Comparison of ENCODE assay signal across 25 cellular contexts in genomic region chr11:72746821-72747220, GRCh38. TPM values are rescaled to one million over a fixed set of nuclear protein-coding genes. Genes with fewer than 3 reads are reported as not detected.
DNase-seq lines count a peak whose midpoint lies in the region; ATAC-seq lines count a peak whose summit lies in the region.
"Had no signal": no experiment of that assay in that cellular context is flagged by ENCODE, and none has a peak within 500 bp of the region (broad histone marks: within the 10 kb centered on the region; RNA-seq: fewer than 3 reads in every experiment).

No MANE protein-coding gene starts in this region.

- no peaks in the 10 kb centered on the region for H3K9me3 Mint-ChIP-seq in activated T-cell treated with anti-CD3 and anti-CD28 coated beads, Interleukin-2, amount 50 U/mL, for 24 hours
- no peaks in the 10 kb centered on the region for H3K9me3 Mint-ChIP-seq in naive B cell
- H3K9me3 Mint-ChIP-seq: activated naive CD4-positive, alpha-beta T cell treated with anti-CD3 and anti-CD28 coated beads, Interleukin-2, amount 10 ng/mL, durations not matched to agents 7 days and 5 days; WTC11 had no signal

- no peak overlapping the region for H3K4me3 Mint-ChIP-seq in activated T-cell treated with anti-CD3 and anti-CD28 coated beads, Interleukin-2, amount 50 U/mL, for 24 hours
- H3K4me3 Mint-ChIP-seq in T-helper 17 cell = no peak overlapping the region
- H3K4me3 Mint-ChIP-seq in naive B cell = peak overlapping the region in 1 of 8 donors; percentile 29
- H3K4me3 Mint-ChIP-seq: activated CD8-positive, alpha-beta memory T cell treated with anti-CD3 and anti-CD28 coated beads, Interleukin-2, amount 10 ng/mL, durations not matched to agents 7 days and 5 days; activated naive CD4-positive, alpha-beta T cell treated with anti-CD3 and anti-CD28 coated beads, Interleukin-2, amount 10 ng/mL, durations not matched to agents 7 days and 5 days; WTC11 had no signal

- no peaks in the 10 kb centered on the region for H3K9me3 ChIP-seq in T-helper 17 cell (ENCODE audit: control insufficient read depth, low read length, poor library complexity, severe bottlenecking)
- H3K9me3 ChIP-seq: breast epithelium, colonic mucosa, esophagus squamous epithelium had no signal

- no peaks in the 10 kb centered on the region for H3K27me3 Mint-ChIP-seq in activated T-cell treated with anti-CD3 and anti-CD28 coated beads, Interleukin-2, amount 50 U/mL, for 24 hours
- H3K27me3 Mint-ChIP-seq in T-helper 17 cell (no peaks in the 10 kb centered on the region), naive B cell (no peaks in the 10 kb centered on the region)
- H3K27me3 Mint-ChIP-seq: activated CD8-positive, alpha-beta memory T cell treated with anti-CD3 and anti-CD28 coated beads, Interleukin-2, amount 10 ng/mL, durations not matched to agents 7 days and 5 days; activated naive CD4-positive, alpha-beta T cell treated with anti-CD3 and anti-CD28 coated beads, Interleukin-2, amount 10 ng/mL, durations not matched to agents 7 days and 5 days had no signal

- ATAC-seq in T-helper 17 cell (no peak), naive B cell (ENCODE audit: low read depth in 2 of 2) (no peak)
- ATAC-seq: activated CD8-positive, alpha-beta memory T cell treated with anti-CD3 and anti-CD28 coated beads, Interleukin-2, amount 10 ng/mL, durations not matched to agents 7 days and 5 days; left cardiac atrium; Panc1; WTC11 had no signal

- peak overlapping the region; percentile 16 for H3K27ac ChIP-seq in substantia nigra (ENCODE audit: low read depth, low read length, poor library complexity, severe bottlenecking)
- H3K27ac ChIP-seq: 22Rv1, breast epithelium, colonic mucosa had no signal

- DNase-seq in activated T-cell treated with anti-CD3 and anti-CD28 coated beads, Interleukin-2, amount 50 U/mL, for 24 hours = no peak
- no peak for DNase-seq in activated T-cell treated with anti-CD3 and anti-CD28 coated beads, Interleukin-2, amount 50 U/mL, for 48 hours
- no peak for DNase-seq in T-helper 17 cell
- DNase-seq in naive B cell = no peak
- DNase-seq in substantia nigra (lab: John Stamatoyannopoulos, UW) = no peak
- no peak for DNase-seq in HK-2 (ENCODE audit: unreplicated experiment)
- DNase-seq in putamen (ENCODE audit: low spot score) = no peak
- no peak for DNase-seq in activated gamma-delta T cell (lab: John Stamatoyannopoulos, UW)
- DNase-seq: activated CD8-positive, alpha-beta memory T cell treated with anti-CD3 and anti-CD28 coated beads, Interleukin-2, amount 10 ng/mL, durations not matched to agents 7 days and 5 days; activated naive CD4-positive, alpha-beta T cell treated with anti-CD3 and anti-CD28 coated beads, Interleukin-2, amount 10 ng/mL, durations not matched to agents 7 days and 5 days; colonic mucosa; esophagus squamous epithelium; IMR-90; left cardiac atrium; mammary epithelial cell; NCI-H1105; NCI-H1930; NCI-H69; nucleus accumbens; SHP77 treated with DMSO at 0.1 percent for 48 hours; T1000 had no signal

- H3K4me1 Mint-ChIP-seq in activated T-cell treated with anti-CD3 and anti-CD28 coated beads, Interleukin-2, amount 50 U/mL, for 24 hours (ENCODE audit: low read depth) = peaks cover 62% of the 10 kb centered on the region
- H3K4me1 Mint-ChIP-seq in T-helper 17 cell (peaks cover 46% of the 10 kb centered on the region), naive B cell (peaks cover 60 to 93% (median 86%) of the 10 kb centered on the region in 3 donors)

- peak overlapping the region; percentile 23 for H3K27ac Mint-ChIP-seq in activated T-cell treated with anti-CD3 and anti-CD28 coated beads, Interleukin-2, amount 50 U/mL, for 24 hours
- H3K27ac Mint-ChIP-seq in T-helper 17 cell (peak overlapping the region; percentile 45), naive B cell (peak overlapping the region in 5 of 6 donors; percentile 33 to 99 (median 79))
- H3K27ac Mint-ChIP-seq: activated CD8-positive, alpha-beta memory T cell treated with anti-CD3 and anti-CD28 coated beads, Interleukin-2, amount 10 ng/mL, durations not matched to agents 7 days and 5 days; activated naive CD4-positive, alpha-beta T cell treated with anti-CD3 and anti-CD28 coated beads, Interleukin-2, amount 10 ng/mL, durations not matched to agents 7 days and 5 days; WTC11 had no signal

- peaks cover 9% of the 10 kb centered on the region for H3K36me3 Mint-ChIP-seq in activated T-cell treated with anti-CD3 and anti-CD28 coated beads, Interleukin-2, amount 50 U/mL, for 24 hours (ENCODE audit: low read depth)
- H3K36me3 Mint-ChIP-seq in T-helper 17 cell (ENCODE audit: low read depth) (no peaks in the 10 kb centered on the region), naive B cell (no peaks in the 10 kb centered on the region)
- H3K36me3 Mint-ChIP-seq: activated naive CD4-positive, alpha-beta T cell treated with anti-CD3 and anti-CD28 coated beads, Interleukin-2, amount 10 ng/mL, durations not matched to agents 7 days and 5 days had no signal

RNA-seq across cellular contexts. Expression of gene ARAP1, which starts 5.4 kb away (rescaled TPM):
- total RNA-seq in T-helper 17 cell = 100 to 1,000 TPM in 1 of 2 donors, 10 to 100 TPM in 1; 93.3 to 108 TPM
- 10 to 100 TPM in 5 of 6 donors, 1 to 10 TPM in 1; 3.3 to 30.2 (median 14.0) TPM for polyA plus RNA-seq in naive B cell (ENCODE audit: low read depth in 6 of 6)

RNA-seq across cellular contexts. Expression of gene STARD10, which starts 47.0 kb away (rescaled TPM):
- 10 to 100 TPM; 12.9 to 17.7 TPM for total RNA-seq in T-helper 17 cell
- 10 to 100 TPM; 24.3 to 39.2 (median 30.7) TPM for polyA plus RNA-seq in naive B cell (ENCODE audit: low read depth in 6 of 6)

Comparison
In these comparisons a context has a peak if more than half of its experiments do, and no peak if none do; other contexts are left out.
1. H3K27ac Mint-ChIP-seq: peak in every context shown above with its lines; median percentile 79 in naive B cell; 45 in T-helper 17 cell; 23 in activated T-cell treated with anti-CD3 and anti-CD28 coated beads, Interleukin-2, amount 50 U/mL, for 24 hours.